In the genomic region with DNA sequence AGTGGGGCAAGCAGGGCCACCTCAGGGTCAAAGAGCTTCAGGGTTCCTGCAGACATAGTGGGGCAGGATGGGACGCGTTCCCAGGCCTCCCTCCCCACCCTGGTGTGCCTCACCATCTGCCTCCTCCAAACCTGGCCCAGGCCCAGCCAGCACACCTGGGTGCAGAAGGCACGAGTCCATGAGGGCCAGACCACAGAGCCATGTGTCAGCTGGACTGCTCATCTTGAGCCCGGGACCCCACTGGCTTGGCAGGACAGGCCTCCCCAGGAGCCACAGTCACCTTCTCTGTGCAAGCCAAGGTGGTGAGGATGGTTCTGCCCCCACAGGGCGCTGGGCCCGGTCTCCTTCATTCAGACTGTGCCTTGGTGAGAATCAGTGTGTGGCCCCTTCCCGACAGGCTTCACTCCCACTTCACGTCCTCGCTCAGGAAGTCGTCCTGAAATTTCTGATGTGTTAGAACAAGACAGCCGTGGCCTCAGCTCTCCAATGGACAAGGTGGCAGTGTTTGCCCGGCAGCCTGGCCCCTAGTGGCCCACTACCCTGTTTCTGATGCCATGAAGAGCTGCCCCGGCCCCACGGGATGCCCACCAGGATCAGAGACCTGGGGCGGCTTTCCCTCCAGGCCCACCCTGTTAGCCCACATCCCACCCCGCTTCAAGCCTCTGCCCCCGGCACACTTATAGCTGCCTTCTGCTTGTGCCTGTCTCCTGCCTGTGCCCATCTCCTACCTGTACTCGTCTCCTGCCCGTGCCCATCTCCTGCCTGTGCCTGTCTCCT, we compare ENCODE assay signal across 26 cellular contexts. TPM values are rescaled to one million over a fixed set of nuclear protein-coding genes. Genes with fewer than 3 reads are reported as not detected.
DNase-seq lines count a peak whose midpoint lies in the region; ATAC-seq and TF ChIP-seq lines count a peak whose summit lies in the region.
"Had no signal": no experiment of that assay in that cellular context is flagged by ENCODE, and none has a peak within 500 bp of the region (broad histone marks: within the 10 kb centered on the region; RNA-seq: fewer than 3 reads in every experiment).

No MANE protein-coding gene starts in this region.

- H3K4me1 ChIP-seq in mesenchymal stem cell (ENCODE audit: control insufficient read depth, insufficient read depth, low read depth, low read length): no peaks in the 10 kb centered on the region
- H3K4me1 ChIP-seq in upper lobe of right lung: no peaks in the 10 kb centered on the region
- H3K4me1 ChIP-seq: prostate gland had no signal

- H3K18ac ChIP-seq in mesenchymal stem cell (ENCODE audit: low read depth in 1 of 2, low read length in 2 of 2): no peak overlapping the region

- intact Hi-C loops in upper lobe of right lung (cut with DNase I): no loop called here
- intact Hi-C loops in CD4-positive, alpha-beta T cell (cut with DNase I, micrococcal nuclease): no loop called here

- WGBS in mesenchymal stem cell: 88% methylated on average over 19 of the region's 19 CpGs

- no peak overlapping the region for H3K4me3 Mint-ChIP-seq in activated naive CD4-positive, alpha-beta T cell treated with anti-CD3 and anti-CD28 coated beads, Interleukin-2, amount 10 ng/mL, durations not matched to agents 7 days and 5 days
- no peak overlapping the region for H3K4me3 Mint-ChIP-seq in CD4-positive, alpha-beta T cell
- H3K4me3 Mint-ChIP-seq: activated T-helper 17 cell treated with anti-CD3 and anti-CD28 coated beads, Interleukin-2, amount 50 U/mL, for 72 hours; dendritic cell treated with granulocyte-macrophage colony-stimulating factor and Interleukin-4, amounts not matched to agents 40 ng/mL and 50 ng/mL, for 4 days had no signal

- H2AFZ ChIP-seq in mesenchymal stem cell (ENCODE audit: low read depth, low read length): no peak overlapping the region

- H3K27me3 ChIP-seq in mesenchymal stem cell (ENCODE audit: control insufficient read depth in 1 of 2, insufficient read depth in 1 of 2, low read length in 2 of 2): no peaks in the 10 kb centered on the region
- H3K27me3 ChIP-seq in upper lobe of right lung: no peaks in the 10 kb centered on the region
- no peaks in the 10 kb centered on the region for H3K27me3 ChIP-seq in CD4-positive, alpha-beta T cell (ENCODE audit: control insufficient read depth, insufficient read depth, low read length)

- TF ChIP-seq CTCF in upper lobe of right lung (IDR thresholded peaks at IDR 0.05): no peak
- no peak for TF ChIP-seq CTCF in CD4-positive, alpha-beta T cell (IDR thresholded peaks at IDR 0.05)

- POLR2A ChIA-PET in CD4-positive, alpha-beta T cell (lab: Charles Lee): no interaction called here

- no peak overlapping the region for H2AK5ac ChIP-seq in mesenchymal stem cell (ENCODE audit: low read length, severe bottlenecking)

- no peaks in the 10 kb centered on the region for H3K36me3 Mint-ChIP-seq in activated naive CD4-positive, alpha-beta T cell treated with anti-CD3 and anti-CD28 coated beads, Interleukin-2, amount 10 ng/mL, durations not matched to agents 7 days and 5 days
- no peaks in the 10 kb centered on the region for H3K36me3 Mint-ChIP-seq in CD4-positive, alpha-beta T cell (ENCODE audit: low read depth)
- H3K36me3 Mint-ChIP-seq: activated naive CD4-positive, alpha-beta T cell treated with anti-CD3 and anti-CD28 coated beads, Interleukin-2, amount 50 U/mL, for 72 hours had no signal

- no peaks in the 10 kb centered on the region for H3K36me3 ChIP-seq in mesenchymal stem cell (ENCODE audit: control insufficient read depth in 1 of 2, insufficient read depth in 2 of 2, low read depth in 1 of 2, low read length in 2 of 2)
- no peaks in the 10 kb centered on the region for H3K36me3 ChIP-seq in upper lobe of right lung
- H3K36me3 ChIP-seq: prostate gland had no signal

- H3K4me2 ChIP-seq in mesenchymal stem cell (ENCODE audit: low read length, poor library complexity, severe bottlenecking): no peak overlapping the region

- H2BK15ac ChIP-seq in mesenchymal stem cell (ENCODE audit: low read depth, poor library complexity, severe bottlenecking): no peak overlapping the region

- no peak overlapping the region for H3K14ac ChIP-seq in mesenchymal stem cell (ENCODE audit: low read length in 2 of 2)

- H3K23ac ChIP-seq in mesenchymal stem cell (ENCODE audit: low read length in 2 of 2): no peak overlapping the region

- H2BK5ac ChIP-seq in mesenchymal stem cell (ENCODE audit: low read depth, low read length, poor library complexity, severe bottlenecking): no peak overlapping the region

- no peaks in the 10 kb centered on the region for H3K4me1 Mint-ChIP-seq in activated naive CD4-positive, alpha-beta T cell treated with anti-CD3 and anti-CD28 coated beads, Interleukin-2, amount 10 ng/mL, durations not matched to agents 7 days and 5 days
- no peaks in the 10 kb centered on the region for H3K4me1 Mint-ChIP-seq in CD4-positive, alpha-beta T cell (ENCODE audit: low read depth)
- H3K4me1 Mint-ChIP-seq: activated T-helper 17 cell treated with anti-CD3 and anti-CD28 coated beads, Interleukin-2, amount 50 U/mL, for 72 hours had no signal

- no peak overlapping the region for H2BK12ac ChIP-seq in mesenchymal stem cell (ENCODE audit: low read length in 2 of 2)

- H4K8ac ChIP-seq in mesenchymal stem cell (ENCODE audit: low read length): no peak overlapping the region

- CTCF ChIA-PET in activated naive CD4-positive, alpha-beta T cell treated with anti-CD3 and anti-CD28 coated beads, Interleukin-2, amount 10 ng/mL, durations not matched to agents 7 days and 5 days (lab: Charles Lee): no interaction called here
- CTCF ChIA-PET in CD4-positive, alpha-beta T cell (lab: Charles Lee): no interaction called here

- H3K4me3 ChIP-seq in mesenchymal stem cell (ENCODE audit: insufficient read depth in 1 of 2, low read depth in 1 of 2, low read length in 2 of 2) (peak overlapping the region in 1 of 2 experiments; percentile 26), upper lobe of right lung (no peak overlapping the region)
- H3K4me3 ChIP-seq: mucosa of descending colon, prostate gland had no signal

- DNase-seq in NCI-H524 (lab: John Stamatoyannopoulos, UW) (peak; percentile 3 to 44), NCI-H524 treated with DMSO at 0.1 percent for 48 hours (lab: John Stamatoyannopoulos, UW) (no peak), RPMI8226 (peak; percentile 26), mesenchymal stem cell (no peak), upper lobe of right lung (peak; percentile 55), NCI-H1436 treated with DMSO at 0.1 percent for 48 hours (lab: John Stamatoyannopoulos, UW) (no peak)
- DNase-seq in activated naive CD4-positive, alpha-beta T cell treated with anti-CD3 and anti-CD28 coated beads, Interleukin-2, amount 10 ng/mL, durations not matched to agents 7 days and 5 days: no peak
- no peak for DNase-seq in CD4-positive, alpha-beta T cell
- DNase-seq: activated CD4-positive, alpha-beta T cell treated with anti-CD3 and anti-CD28 coated beads, Interleukin-2, amount 50 U/mL, for 1 hour; AML-193; anterior cingulate cortex; COR-L47; EL; HCEC 1CT; mucosa of descending colon; NCI-H1417 treated with DMSO at 0.1 percent for 48 hours; NCI-H510A treated with DMSO at 0.1 percent for 48 hours; trophoblast cell had no signal

- H2BK120ac ChIP-seq in mesenchymal stem cell (ENCODE audit: low read depth, low read length): no peak overlapping the region

- ATAC-seq in upper lobe of right lung: peak; percentile 6
- no peak for ATAC-seq in CD4-positive, alpha-beta T cell (ENCODE audit: poor library complexity)
- ATAC-seq: activated naive CD4-positive, alpha-beta T cell treated with anti-CD3 and anti-CD28 coated beads, Interleukin-2, amount 50 U/mL, for 72 hours; activated T-helper 17 cell treated with anti-CD3 and anti-CD28 coated beads, Interleukin-2, amount 50 U/mL, for 72 hours; mucosa of descending colon had no signal

- H3K79me1 ChIP-seq in mesenchymal stem cell (replicated peaks; ENCODE audit: low read length, poor library complexity, severe bottlenecking): no peaks in the 10 kb centered on the region

- no peaks in the 10 kb centered on the region for H3K9me3 ChIP-seq in mesenchymal stem cell (ENCODE audit: control insufficient read depth, low read length)
- H3K9me3 ChIP-seq in upper lobe of right lung: no peaks in the 10 kb centered on the region
- H3K9me3 ChIP-seq in CD4-positive, alpha-beta T cell (ENCODE audit: control insufficient read depth, low read length): no peaks in the 10 kb centered on the region
- H3K9me3 ChIP-seq: mucosa of descending colon, prostate gland had no signal

- H4K91ac ChIP-seq in mesenchymal stem cell (ENCODE audit: low read length): no peak overlapping the region

- H3K27ac ChIP-seq in mesenchymal stem cell (ENCODE audit: low read length, poor library complexity, severe bottlenecking) (no peak overlapping the region), upper lobe of right lung (no peak overlapping the region)
- H3K27ac ChIP-seq in CD4-positive, alpha-beta T cell (ENCODE audit: low read depth, low read length): no peak overlapping the region
- H3K27ac ChIP-seq: HL-60, prostate gland had no signal

- no peak overlapping the region for H3K4ac ChIP-seq in mesenchymal stem cell (ENCODE audit: low read depth in 1 of 2, low read length in 2 of 2)

- no peak overlapping the region for H3K27ac Mint-ChIP-seq in activated naive CD4-positive, alpha-beta T cell treated with anti-CD3 and anti-CD28 coated beads, Interleukin-2, amount 10 ng/mL, durations not matched to agents 7 days and 5 days
- no peak overlapping the region for H3K27ac Mint-ChIP-seq in CD4-positive, alpha-beta T cell
- H3K27ac Mint-ChIP-seq: activated naive CD4-positive, alpha-beta T cell treated with anti-CD3 and anti-CD28 coated beads, Interleukin-2, amount 50 U/mL, for 72 hours; activated T-helper 17 cell treated with anti-CD3 and anti-CD28 coated beads, Interleukin-2, amount 50 U/mL, for 72 hours; dendritic cell treated with granulocyte-macrophage colony-stimulating factor and Interleukin-4, amounts not matched to agents 40 ng/mL and 50 ng/mL, for 4 days had no signal

- peaks cover 17% of the 10 kb centered on the region for H3K27me3 Mint-ChIP-seq in activated naive CD4-positive, alpha-beta T cell treated with anti-CD3 and anti-CD28 coated beads, Interleukin-2, amount 10 ng/mL, durations not matched to agents 7 days and 5 days
- H3K27me3 Mint-ChIP-seq in CD4-positive, alpha-beta T cell: no peaks in the 10 kb centered on the region
- H3K27me3 Mint-ChIP-seq: activated T-helper 17 cell treated with anti-CD3 and anti-CD28 coated beads, Interleukin-2, amount 50 U/mL, for 72 hours; dendritic cell treated with granulocyte-macrophage colony-stimulating factor and Interleukin-4, amounts not matched to agents 40 ng/mL and 50 ng/mL, for 4 days had no signal

- peak overlapping the region; percentile 85 for H3K9ac ChIP-seq in mesenchymal stem cell (ENCODE audit: low read length)

- H3K9me3 Mint-ChIP-seq in activated naive CD4-positive, alpha-beta T cell treated with anti-CD3 and anti-CD28 coated beads, Interleukin-2, amount 10 ng/mL, durations not matched to agents 7 days and 5 days: no peaks in the 10 kb centered on the region
- no peaks in the 10 kb centered on the region for H3K9me3 Mint-ChIP-seq in CD4-positive, alpha-beta T cell
- H3K9me3 Mint-ChIP-seq: activated naive CD4-positive, alpha-beta T cell treated with anti-CD3 and anti-CD28 coated beads, Interleukin-2, amount 50 U/mL, for 72 hours; activated T-helper 17 cell treated with anti-CD3 and anti-CD28 coated beads, Interleukin-2, amount 50 U/mL, for 72 hours; dendritic cell treated with granulocyte-macrophage colony-stimulating factor and Interleukin-4, amounts not matched to agents 40 ng/mL and 50 ng/mL, for 4 days had no signal

RNA-seq across cellular contexts. Expression of a gene that starts 59.6 kb away (rescaled TPM):
- 1.5 TPM for polyA plus RNA-seq in mesenchymal stem cell (2013, experiment 1 of 2)
- 1.2 TPM for polyA plus RNA-seq in mesenchymal stem cell (2013, experiment 2 of 2)
- total RNA-seq in upper lobe of right lung: 0.20 TPM
- total RNA-seq in CD4-positive, alpha-beta T cell: not detected
- total RNA-seq: A172; activated naive CD4-positive, alpha-beta T cell treated with anti-CD3 and anti-CD28 coated beads, Interleukin-2, amount 50 U/mL, for 72 hours; activated T-helper 17 cell treated with anti-CD3 and anti-CD28 coated beads, Interleukin-2, amount 50 U/mL, for 72 hours; liver; T-helper 2 cell treated with Interferon-gamma antibody and Interleukin-4, amounts not matched to agents 100 ng/mL and 5 ng/mL, for 36 hours had no signal

Comparison
In these comparisons a context has a peak if more than half of its experiments do, and no peak if none do; other contexts are left out.
1. DNase-seq: peak in NCI-H524 (2 of 2), RPMI8226 (single experiment) and upper lobe of right lung (single experiment); none in NCI-H524 treated with DMSO at 0.1 percent for 48 hours (single experiment), mesenchymal stem cell (single experiment), activated naive CD4-positive, alpha-beta T cell treated with anti-CD3 and anti-CD28 coated beads, Interleukin-2, amount 10 ng/mL, durations not matched to agents 7 days and 5 days (single experiment), CD4-positive, alpha-beta T cell (0 of 10) and NCI-H1436 treated with DMSO at 0.1 percent for 48 hours (single experiment).